ENCODE assay signal across 11 cellular contexts in the genomic region with DNA sequence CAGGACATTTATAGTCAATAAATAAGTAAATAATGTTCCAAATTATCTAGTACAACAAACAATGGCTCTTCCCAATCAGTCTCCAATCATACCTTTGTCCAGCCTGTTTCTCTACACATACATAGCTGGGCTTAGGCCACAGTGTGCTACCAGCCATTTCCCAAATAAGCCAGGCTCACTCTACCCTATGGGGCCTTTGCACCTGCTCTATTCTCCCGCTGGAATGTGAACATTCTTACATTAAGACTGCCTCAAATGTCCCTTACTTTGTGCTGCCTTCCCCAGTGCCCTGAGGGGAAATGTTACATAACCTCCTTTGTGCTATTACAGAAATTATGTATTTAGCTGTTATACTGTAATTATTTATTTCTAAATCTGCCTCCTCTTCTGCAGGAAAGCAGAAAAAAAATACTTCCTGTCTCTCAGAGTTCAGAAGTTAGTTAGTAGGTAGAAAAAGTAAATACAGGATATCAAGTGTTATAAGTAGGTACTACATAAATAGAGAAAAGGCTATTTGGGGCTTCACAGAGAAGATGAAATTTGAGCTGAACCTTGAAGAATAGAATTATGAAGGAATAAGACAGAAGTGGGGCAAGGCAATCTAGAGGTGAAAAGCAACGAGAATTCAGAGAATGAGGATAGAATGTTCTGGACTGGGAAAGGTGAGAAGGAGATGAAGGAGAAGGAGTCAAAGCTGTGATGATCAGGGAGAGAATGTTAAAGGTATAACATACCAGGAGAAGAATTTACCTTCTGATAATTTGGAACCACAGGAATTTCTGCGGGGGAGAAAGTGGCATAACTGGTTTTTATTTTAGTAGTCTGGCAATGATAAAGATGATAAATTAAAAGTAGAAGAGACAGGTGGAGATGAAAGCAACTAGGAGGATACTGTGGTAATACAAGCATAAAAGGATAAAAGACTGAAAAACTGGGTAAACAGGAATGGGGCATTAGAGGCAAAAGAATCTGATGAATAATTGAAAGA. TPM values are rescaled to one million over a fixed set of nuclear protein-coding genes. Genes with fewer than 3 reads are reported as not detected.
DNase-seq lines count a peak whose midpoint lies in the region; ATAC-seq, FAIRE-seq and TF ChIP-seq lines count a peak whose summit lies in the region.
"Had no signal": no experiment of that assay in that cellular context is flagged by ENCODE, and none has a peak within 500 bp of the region (broad histone marks: within the 10 kb centered on the region; RNA-seq: fewer than 3 reads in every experiment).

No MANE protein-coding gene starts in this region.

- intact Hi-C loops in CD4-positive, alpha-beta memory T cell (cut with micrococcal nuclease): loop anchor here (2.0 kb wide), 1 partner anchor 36 kb away; the partner anchor contains the start of gene ROCK1

- no peak for TF ChIP-seq EP300 in Ishikawa (IDR thresholded peaks at IDR 0.05; ENCODE audit: borderline replicate concordance)

- H3K27ac ChIP-seq in CD4-positive, alpha-beta memory T cell (ENCODE audit: low read depth, low read length): no peak overlapping the region

- TF ChIP-seq RAD21 in Ishikawa (IDR thresholded peaks at IDR 0.05; ENCODE audit: low read depth): no peak

- peak overlapping the region; percentile 39 to 82 (median 64) for H3K4me3 Mint-ChIP-seq in CD4-positive, alpha-beta memory T cell
- H3K4me3 Mint-ChIP-seq in WTC11 (no peak overlapping the region), naive B cell (peak overlapping the region; percentile 5 to 76 (median 54))
- H3K4me3 Mint-ChIP-seq: endodermal cell had no signal

- CTCF ChIA-PET in CD4-positive, alpha-beta memory T cell (lab: Charles Lee; ENCODE audit: partially characterized antibody): no interaction called here
- CTCF ChIA-PET in WTC11 (lab: Charles Lee): interaction anchor here (1.0 kb wide), 1 partner anchor 117 kb away, joined by 3 read pairs; no protein-coding TSS in a partner anchor

- peaks cover 0 to 1% (median 0%) of the 10 kb centered on the region in 8 donors for H3K9me3 Mint-ChIP-seq in CD4-positive, alpha-beta memory T cell
- no peaks in the 10 kb centered on the region for H3K9me3 Mint-ChIP-seq in WTC11
- H3K9me3 Mint-ChIP-seq in naive B cell: no peaks in the 10 kb centered on the region
- H3K9me3 Mint-ChIP-seq: endodermal cell had no signal

- DNase-seq in CD4-positive, alpha-beta memory T cell: peak in 1 of 5 donors; percentile 13
- no peak for DNase-seq in WTC11 (ENCODE audit: low spot score)
- no peak for DNase-seq in naive B cell
- no peak for DNase-seq in GM20000 (ENCODE audit: low spot score)
- no peak for DNase-seq in HTR-8/SVneo (ENCODE audit: insufficient read length, low spot score)
- no peak for DNase-seq in NCI-H2107 (lab: John Stamatoyannopoulos, UW)
- DNase-seq: activated gamma-delta T cell treated with Interleukin-2 at 50 U/mL for 16 hours, endodermal cell, NCI-H446 treated with DMSO at 0.1 percent for 48 hours, nucleus accumbens had no signal

- H3K4me1 Mint-ChIP-seq in CD4-positive, alpha-beta memory T cell: peaks cover 58 to 81% (median 72%) of the 10 kb centered on the region in 4 donors
- H3K4me1 Mint-ChIP-seq in WTC11 (peaks cover 21% of the 10 kb centered on the region), naive B cell (peaks cover 58 to 86% (median 76%) of the 10 kb centered on the region in 3 donors)

- H3K36me3 ChIP-seq in CD4-positive, alpha-beta memory T cell (ENCODE audit: insufficient read depth, low read length): no peaks in the 10 kb centered on the region

- no peaks in the 10 kb centered on the region for H3K27me3 ChIP-seq in CD4-positive, alpha-beta memory T cell (ENCODE audit: insufficient read depth, low read length)

- TF ChIP-seq CTCF in WTC11 (IDR thresholded peaks at IDR 0.05): no peak
- no peak for TF ChIP-seq CTCF in GM20000 (IDR thresholded peaks at IDR 0.05; ENCODE audit: extremely low read depth, missing control alignments)

- no peaks in the 10 kb centered on the region for H3K9me3 ChIP-seq in CD4-positive, alpha-beta memory T cell (ENCODE audit: control insufficient read depth in 1 of 2, low read length in 2 of 2)

- peak overlapping the region; percentile 5 to 89 (median 62) for H3K27ac Mint-ChIP-seq in CD4-positive, alpha-beta memory T cell
- H3K27ac Mint-ChIP-seq in WTC11: peak overlapping the region; percentile 7; the same call in 1 of the 2 replicates
- H3K27ac Mint-ChIP-seq in naive B cell: peak overlapping the region; percentile 24 to 90 (median 70)
- H3K27ac Mint-ChIP-seq: endodermal cell had no signal

- H3K36me3 Mint-ChIP-seq in CD4-positive, alpha-beta memory T cell: peaks cover 0 to 3% of the 10 kb centered on the region in 2 donors
- H3K36me3 Mint-ChIP-seq in WTC11 (no peaks in the 10 kb centered on the region), naive B cell (no peaks in the 10 kb centered on the region)

- peaks cover 76% of the 10 kb centered on the region for H3K4me1 ChIP-seq in CD4-positive, alpha-beta memory T cell (ENCODE audit: insufficient read depth, low read length)

- ATAC-seq in WTC11 (peak; percentile 43; the same call in 1 of the 2 replicates), naive B cell (ENCODE audit: low read depth in 2 of 2) (no peak)

- no peaks in the 10 kb centered on the region for H3K27me3 Mint-ChIP-seq in CD4-positive, alpha-beta memory T cell
- H3K27me3 Mint-ChIP-seq in WTC11 (ENCODE audit: low read depth) (no peaks in the 10 kb centered on the region), naive B cell (no peaks in the 10 kb centered on the region)

- H3K4me3 ChIP-seq in CD4-positive, alpha-beta memory T cell (ENCODE audit: low read length in 2 of 2): no peak overlapping the region

- no peak for FAIRE-seq in HTR-8/SVneo (lab: Jason Lieb, UNC)

- POLR2A ChIA-PET in CD4-positive, alpha-beta memory T cell (lab: Charles Lee; ENCODE audit: partially characterized antibody): interaction anchor here (1.3 kb wide), 2 partner anchors 10 to 37 kb away, joined by 3 to 8 read pairs; partner anchors contain the start of gene ROCK1
- POLR2A ChIA-PET in WTC11 (lab: Charles Lee): no interaction called here

TF ChIP-seq in Ishikawa, 13 proteins besides CTCF, POLR2A, EP300 and RAD21 (continues in another document):
- TF ChIP-seq REST (IDR thresholded peaks at IDR 0.05; ENCODE audit: low read depth) (no peak), EGR1 (IDR thresholded peaks at IDR 0.05) (peak; percentile 56; the same call in 1 of the 2 replicates), CREB1 (IDR thresholded peaks at IDR 0.05; ENCODE audit: low read depth) (no peak)

TF ChIP-seq in WTC11, 78 proteins besides CTCF, POLR2A, EP300 and RAD21 (continues in another document):
- no peak for TF ChIP-seq ZNF671 (CRISPR knock-in tag; IDR thresholded peaks at IDR 0.05)
- no peak for TF ChIP-seq ZNF232 (CRISPR knock-in tag; IDR thresholded peaks at IDR 0.05)
- TF ChIP-seq E2F1 (CRISPR knock-in tag; IDR thresholded peaks at IDR 0.05): no peak
- TF ChIP-seq, protein P1, sequence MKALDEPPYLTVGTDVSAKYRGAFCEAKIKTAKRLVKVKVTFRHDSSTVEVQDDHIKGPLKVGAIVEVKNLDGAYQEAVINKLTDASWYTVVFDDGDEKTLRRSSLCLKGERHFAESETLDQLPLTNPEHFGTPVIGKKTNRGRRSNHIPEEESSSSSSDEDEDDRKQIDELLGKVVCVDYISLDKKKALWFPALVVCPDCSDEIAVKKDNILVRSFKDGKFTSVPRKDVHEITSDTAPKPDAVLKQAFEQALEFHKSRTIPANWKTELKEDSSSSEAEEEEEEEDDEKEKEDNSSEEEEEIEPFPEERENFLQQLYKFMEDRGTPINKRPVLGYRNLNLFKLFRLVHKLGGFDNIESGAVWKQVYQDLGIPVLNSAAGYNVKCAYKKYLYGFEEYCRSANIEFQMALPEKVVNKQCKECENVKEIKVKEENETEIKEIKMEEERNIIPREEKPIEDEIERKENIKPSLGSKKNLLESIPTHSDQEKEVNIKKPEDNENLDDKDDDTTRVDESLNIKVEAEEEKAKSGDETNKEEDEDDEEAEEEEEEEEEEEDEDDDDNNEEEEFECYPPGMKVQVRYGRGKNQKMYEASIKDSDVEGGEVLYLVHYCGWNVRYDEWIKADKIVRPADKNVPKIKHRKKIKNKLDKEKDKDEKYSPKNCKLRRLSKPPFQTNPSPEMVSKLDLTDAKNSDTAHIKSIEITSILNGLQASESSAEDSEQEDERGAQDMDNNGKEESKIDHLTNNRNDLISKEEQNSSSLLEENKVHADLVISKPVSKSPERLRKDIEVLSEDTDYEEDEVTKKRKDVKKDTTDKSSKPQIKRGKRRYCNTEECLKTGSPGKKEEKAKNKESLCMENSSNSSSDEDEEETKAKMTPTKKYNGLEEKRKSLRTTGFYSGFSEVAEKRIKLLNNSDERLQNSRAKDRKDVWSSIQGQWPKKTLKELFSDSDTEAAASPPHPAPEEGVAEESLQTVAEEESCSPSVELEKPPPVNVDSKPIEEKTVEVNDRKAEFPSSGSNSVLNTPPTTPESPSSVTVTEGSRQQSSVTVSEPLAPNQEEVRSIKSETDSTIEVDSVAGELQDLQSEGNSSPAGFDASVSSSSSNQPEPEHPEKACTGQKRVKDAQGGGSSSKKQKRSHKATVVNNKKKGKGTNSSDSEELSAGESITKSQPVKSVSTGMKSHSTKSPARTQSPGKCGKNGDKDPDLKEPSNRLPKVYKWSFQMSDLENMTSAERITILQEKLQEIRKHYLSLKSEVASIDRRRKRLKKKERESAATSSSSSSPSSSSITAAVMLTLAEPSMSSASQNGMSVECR (CRISPR knock-in tag; IDR thresholded peaks at IDR 0.05; ENCODE audit: borderline replicate concordance): no peak
- no peak for TF ChIP-seq ATF1 (CRISPR knock-in tag; IDR thresholded peaks at IDR 0.05)
- TF ChIP-seq JUN (CRISPR knock-in tag; IDR thresholded peaks at IDR 0.05): no peak
- no peak for TF ChIP-seq JAZF1 (CRISPR knock-in tag; IDR thresholded peaks at IDR 0.05)
- TF ChIP-seq, protein P2, sequence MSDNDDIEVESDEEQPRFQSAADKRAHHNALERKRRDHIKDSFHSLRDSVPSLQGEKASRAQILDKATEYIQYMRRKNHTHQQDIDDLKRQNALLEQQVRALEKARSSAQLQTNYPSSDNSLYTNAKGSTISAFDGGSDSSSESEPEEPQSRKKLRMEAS (CRISPR knock-in tag; IDR thresholded peaks at IDR 0.05): no peak
- no peak for TF ChIP-seq IRF2 (CRISPR knock-in tag; IDR thresholded peaks at IDR 0.05; ENCODE audit: borderline replicate concordance, low read depth)
- TF ChIP-seq MYBL2 (CRISPR knock-in tag; IDR thresholded peaks at IDR 0.05): no peak

RNA-seq across cellular contexts. Expression of gene ROCK1, which starts 37.0 kb away (rescaled TPM):
- 10 to 100 TPM; 80.7 to 82.8 TPM for total RNA-seq in CD4-positive, alpha-beta memory T cell
- polyA plus RNA-seq in CD4-positive, alpha-beta memory T cell: 10 to 100 TPM; 13.0 to 52.2 TPM
- total RNA-seq in WTC11 (2021): 36.1 to 42.2 TPM (median 39.3 TPM) in 3 replicates
- 10 to 100 TPM; 25.3 to 63.9 (median 37.8) TPM for polyA plus RNA-seq in naive B cell (ENCODE audit: low read depth in 6 of 6)

Comparison
In these comparisons a context has a peak if more than half of its experiments do, and no peak if none do; other contexts are left out.
1. H3K27ac Mint-ChIP-seq: peak in every context shown above with its lines; median percentile 70 in naive B cell; 62 in CD4-positive, alpha-beta memory T cell; 7 in WTC11.